ENCODE assay signal across 1 cellular context in genomic region chr6:2765166-2765895, GRCh38.
TF ChIP-seq lines count a peak whose summit lies in the region.

TSS of gene WRNIP1 (plus strand) at chr6:2765393. CDS start at chr6:2765623, 230 bp downstream.

TF ChIP-seq in HepG2, 621 proteins besides CTCF, POLR2A, EP300 and RAD21 (continued from another document and continues in another):
- peak; percentile 22; the same call in 1 of the 2 replicates for TF ChIP-seq KLF13 (CRISPR knock-in tag; IDR thresholded peaks at IDR 0.05)
- peak; percentile 90 for TF ChIP-seq CBFB (CRISPR knock-in tag; IDR thresholded peaks at IDR 0.05)
- peak; percentile 79; the same call in 1 of the 2 replicates for TF ChIP-seq SP4 (CRISPR knock-in tag; IDR thresholded peaks at IDR 0.05)
- no peak for TF ChIP-seq PCBP1 (IDR thresholded peaks at IDR 0.05; ENCODE audit: borderline replicate concordance, low read depth, low read length)
- TF ChIP-seq AGO2 (optimal IDR thresholded peaks at IDR 0.05; ENCODE audit: low read depth, low read length), result peak; percentile 87
- peak; percentile 95; the same call in 1 of the 2 replicates for TF ChIP-seq LBX2 (CRISPR knock-in tag; IDR thresholded peaks at IDR 0.05; ENCODE audit: borderline replicate concordance)
- TF ChIP-seq SP2 (CRISPR knock-in tag; IDR thresholded peaks at IDR 0.05), result peak; percentile 53
- no peak for TF ChIP-seq ZNF615 (CRISPR knock-in tag; IDR thresholded peaks at IDR 0.05; ENCODE audit: borderline replicate concordance)
- TF ChIP-seq NPAS2 (CRISPR knock-in tag; IDR thresholded peaks at IDR 0.05; ENCODE audit: borderline replicate concordance), result no peak
- peak; percentile 69; the same call in 1 of the 2 replicates for TF ChIP-seq ARID5B (CRISPR knock-in tag; IDR thresholded peaks at IDR 0.05)
- peak; percentile 94; the same call in 1 of the 2 replicates for TF ChIP-seq ARID2 (CRISPR knock-in tag; IDR thresholded peaks at IDR 0.05; ENCODE audit: borderline replicate concordance)
- no peak for TF ChIP-seq TCF12 (IDR thresholded peaks at IDR 0.05)
- TF ChIP-seq TCF12 (CRISPR knock-in tag; IDR thresholded peaks at IDR 0.05), result peak; percentile 86
- TF ChIP-seq CENPBD1 (CRISPR knock-in tag; IDR thresholded peaks at IDR 0.05; ENCODE audit: borderline replicate concordance, low read depth), result no peak; the same call in 1 of the 2 replicates
- peak; percentile 94 for TF ChIP-seq ZNF674 (CRISPR knock-in tag; IDR thresholded peaks at IDR 0.05; ENCODE audit: low read depth)
- TF ChIP-seq IRX3 (CRISPR knock-in tag; IDR thresholded peaks at IDR 0.05; ENCODE audit: borderline replicate concordance, low read depth), result peak; percentile 99
- TF ChIP-seq ZEB1 (IDR thresholded peaks at IDR 0.05; ENCODE audit: insufficient replicate concordance, low read depth), result no peak
- TF ChIP-seq YY1 (IDR thresholded peaks at IDR 0.05; ENCODE audit: insufficient read depth, insufficient replicate concordance, low read depth, low read length), result peak; percentile 93
- TF ChIP-seq ZNF414 (CRISPR knock-in tag; IDR thresholded peaks at IDR 0.05), result no peak
- no peak for TF ChIP-seq HNF1B (CRISPR knock-in tag; IDR thresholded peaks at IDR 0.05)
- TF ChIP-seq HNF4A (CRISPR knock-in tag; IDR thresholded peaks at IDR 0.05), result no peak
- no peak for TF ChIP-seq ZBTB40 (IDR thresholded peaks at IDR 0.05)
- TF ChIP-seq ZBTB40 (CRISPR knock-in tag; IDR thresholded peaks at IDR 0.05), result peak; percentile 76
- no peak; the same call in none of the 2 replicates for TF ChIP-seq ZNF543 (CRISPR knock-in tag; IDR thresholded peaks at IDR 0.05)
- no peak for TF ChIP-seq ZNF350 (CRISPR knock-in tag; IDR thresholded peaks at IDR 0.05; ENCODE audit: borderline replicate concordance, low read depth)
- TF ChIP-seq ZBTB49 (CRISPR knock-in tag; IDR thresholded peaks at IDR 0.05; ENCODE audit: borderline replicate concordance), result no peak
- peak; percentile 91; the same call in 1 of the 2 replicates for TF ChIP-seq ZNF383 (CRISPR knock-in tag; IDR thresholded peaks at IDR 0.05; ENCODE audit: borderline replicate concordance)
- peak; percentile 94; the same call in 1 of the 2 replicates for TF ChIP-seq IRF2 (CRISPR knock-in tag; IDR thresholded peaks at IDR 0.05)
- TF ChIP-seq KDM5B (CRISPR knock-in tag; IDR thresholded peaks at IDR 0.05; ENCODE audit: borderline replicate concordance), result peak; percentile 94
- peak; percentile 90; the same call in 1 of the 2 replicates for TF ChIP-seq ZNF83 (CRISPR knock-in tag; IDR thresholded peaks at IDR 0.05; ENCODE audit: borderline replicate concordance)
- peak; percentile 93 for TF ChIP-seq ZNF740 (CRISPR knock-in tag; IDR thresholded peaks at IDR 0.05)
- peak; percentile 49; the same call in 1 of the 2 replicates for TF ChIP-seq CSRNP2 (CRISPR knock-in tag; conservative IDR thresholded peaks at IDR 0.05; ENCODE audit: low read depth)
- TF ChIP-seq SETDB1 (CRISPR knock-in tag; IDR thresholded peaks at IDR 0.05; ENCODE audit: borderline replicate concordance), result no peak
- TF ChIP-seq TBX2 (CRISPR knock-in tag; IDR thresholded peaks at IDR 0.05; ENCODE audit: borderline replicate concordance), result peak; percentile 90
